In genomic region chr1:207925210-207925609, GRCh38 we compare ENCODE assay signal across 11 cellular contexts. TPM values are rescaled to one million over a fixed set of nuclear protein-coding genes. Genes with fewer than 3 reads are reported as not detected.
DNase-seq lines count a peak whose midpoint lies in the region; ATAC-seq and TF ChIP-seq lines count a peak whose summit lies in the region.
"Had no signal": no experiment of that assay in that cellular context is flagged by ENCODE, and none has a peak within 500 bp of the region (broad histone marks: within the 10 kb centered on the region; RNA-seq: fewer than 3 reads in every experiment).

No MANE protein-coding gene starts in this region.

- TF ChIP-seq CTCF in nephron progenitor cell (IDR thresholded peaks at IDR 0.05): no peak
- TF ChIP-seq CTCF in spleen (IDR thresholded peaks at IDR 0.05 in 8 of 11, conservative IDR thresholded peaks at IDR 0.05 in 3 of 11): no peak

- DNase-seq in COLO829 (ENCODE audit: low spot score) (peak; percentile 61), NCI-H2171 treated with DMSO at 0.1 percent for 48 hours (lab: John Stamatoyannopoulos, UW) (peak; percentile 64), nephron progenitor cell (peak; percentile 42), spleen (no peak), cerebellar nuclear complex (lab: John Stamatoyannopoulos, UW) (no peak)
- DNase-seq: activated CD4-positive, alpha-beta memory T cell treated with anti-CD3 and anti-CD28 coated beads, Interleukin-2, amount 10 ng/mL, durations not matched to agents 7 days and 5 days; PC-3 had no signal

- no peak overlapping the region for H3K4me3 ChIP-seq in spleen

- H3K27me3 ChIP-seq in spleen (replicated peaks in 1 of 7): peaks cover 0 to 20% (median 0%) of the 10 kb centered on the region in 7 donors

- peaks cover 5 to 35% (median 22%) of the 10 kb centered on the region in 6 donors for H3K4me1 ChIP-seq in spleen

- peak; percentile 50 for ATAC-seq in esophagus mucosa
- ATAC-seq in GM21447 (IDR thresholded peaks at IDR 0.05; ENCODE audit: unreplicated experiment): no peak
- no peak for ATAC-seq in GM18517 (IDR thresholded peaks at IDR 0.05; ENCODE audit: unreplicated experiment)
- ATAC-seq: PC-3 had no signal

- H3K27ac ChIP-seq in spleen: peak overlapping the region in 4 of 8 donors; percentile 4 to 13 (median 8)

- peaks cover 7% of the 10 kb centered on the region for H3K9me3 Mint-ChIP-seq in nephron progenitor cell
- H3K9me3 Mint-ChIP-seq: activated CD4-positive, alpha-beta memory T cell treated with anti-CD3 and anti-CD28 coated beads, Interleukin-2, amount 10 ng/mL, durations not matched to agents 7 days and 5 days had no signal

- no peak for TF ChIP-seq POLR2A in spleen (IDR thresholded peaks at IDR 0.05)

- 50 to 69% (median 63%) methylated on average over 7 to 8 of the region's 8 CpGs for WGBS in spleen, 5 donors

- H3K27me3 Mint-ChIP-seq in nephron progenitor cell (ENCODE audit: low read depth, poor library complexity): peaks cover 31% of the 10 kb centered on the region

- no peak overlapping the region for H3K27ac Mint-ChIP-seq in nephron progenitor cell
- H3K27ac Mint-ChIP-seq: activated CD4-positive, alpha-beta memory T cell treated with anti-CD3 and anti-CD28 coated beads, Interleukin-2, amount 10 ng/mL, durations not matched to agents 7 days and 5 days had no signal

- no peak overlapping the region for H3K4me3 Mint-ChIP-seq in nephron progenitor cell
- H3K4me3 Mint-ChIP-seq: activated CD4-positive, alpha-beta memory T cell treated with anti-CD3 and anti-CD28 coated beads, Interleukin-2, amount 10 ng/mL, durations not matched to agents 7 days and 5 days had no signal

- no peaks in the 10 kb centered on the region for H3K36me3 Mint-ChIP-seq in nephron progenitor cell (ENCODE audit: low read depth)

- peaks cover 0 to 4% (median 0%) of the 10 kb centered on the region in 8 donors for H3K9me3 ChIP-seq in spleen

- H3K36me3 ChIP-seq in spleen: no peaks in the 10 kb centered on the region

- peaks cover 30% of the 10 kb centered on the region for H3K4me1 Mint-ChIP-seq in nephron progenitor cell
- H3K4me1 Mint-ChIP-seq: activated CD4-positive, alpha-beta memory T cell treated with anti-CD3 and anti-CD28 coated beads, Interleukin-2, amount 10 ng/mL, durations not matched to agents 7 days and 5 days had no signal

- intact Hi-C loops in spleen (cut with DNase I; ENCODE audit: low total_unique reads): no loop called here

RNA-seq across cellular contexts. Expression of gene CD34, which starts 14.3 kb away (rescaled TPM):
- 4.3 TPM for total RNA-seq in esophagus mucosa
- 10 to 100 TPM; 12.6 to 31.5 (median 22.0) TPM for total RNA-seq in spleen
- 10 to 100 TPM in 1 of 3 donors, 1 to 10 TPM in 2; 5.1 to 17.7 (median 6.7) TPM for polyA plus RNA-seq in spleen
- total RNA-seq: Daoy, PC-3 had no signal

Comparison
In these comparisons a context has a peak if more than half of its experiments do, and no peak if none do; other contexts are left out.
1. DNase-seq: peak in COLO829 (single experiment), NCI-H2171 treated with DMSO at 0.1 percent for 48 hours (single experiment) and nephron progenitor cell (single experiment); none in spleen (single experiment) and cerebellar nuclear complex (0 of 2).